ENCODE assay signal across 16 cellular contexts in the genomic region with DNA sequence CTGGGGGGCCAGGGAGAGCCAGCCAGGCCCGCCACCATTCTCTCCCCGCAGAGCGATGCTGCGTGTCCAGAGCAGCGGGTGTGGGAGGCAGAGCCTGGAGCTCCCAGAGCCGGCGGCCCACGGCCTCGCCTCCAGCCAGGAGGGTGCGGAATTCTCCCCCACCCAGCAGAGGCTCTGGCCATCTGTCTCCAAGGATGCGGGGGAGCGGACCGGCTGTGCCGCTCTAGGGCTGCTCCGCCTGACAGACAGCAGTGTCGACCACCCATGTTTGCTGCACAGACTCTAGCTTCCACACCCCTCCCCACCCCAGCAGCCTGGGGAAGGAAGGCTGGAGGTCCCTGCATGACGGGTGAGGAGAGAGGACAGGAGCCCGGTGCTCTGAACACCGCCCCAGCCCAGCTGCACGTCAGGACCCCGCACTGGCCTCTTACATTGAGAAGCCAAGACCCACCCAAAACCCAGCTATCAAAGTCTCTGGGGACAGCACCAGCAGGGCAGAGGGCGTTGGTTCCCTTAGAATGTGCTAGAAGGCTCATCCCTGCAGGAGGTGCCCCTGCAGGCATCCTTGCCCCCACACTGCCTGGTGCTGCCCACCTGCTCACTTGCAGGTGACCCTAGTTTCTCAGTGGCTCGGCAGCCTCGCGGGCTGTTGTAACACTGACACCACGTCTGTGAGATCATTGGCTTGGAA. TPM values are rescaled to one million over a fixed set of nuclear protein-coding genes. Genes with fewer than 3 reads are reported as not detected.
"Had no signal": no experiment of that assay in that cellular context is flagged by ENCODE, and none has a peak within 500 bp of the region (broad histone marks: within the 10 kb centered on the region; RNA-seq: fewer than 3 reads in every experiment).

No MANE protein-coding gene starts in this region.

- H3K27me3 ChIP-seq: pancreas had no signal

- H3K4me3 ChIP-seq: breast epithelium, esophagus muscularis mucosa, pancreas, tibial nerve had no signal

- H3K4me3 Mint-ChIP-seq: activated CD4-positive, alpha-beta T cell treated with anti-CD3 and anti-CD28 coated beads, Interleukin-2, amount 10 ng/mL, durations not matched to agents 7 days and 5 days; activated naive CD8-positive, alpha-beta T cell treated with anti-CD3 and anti-CD28 coated beads for 36 hours; memory B cell; natural killer cell treated with Interleukin-12 subunit alpha and Interleukin-12 subunit beta and Interleukin-15 and Interleukin-18, amount 100 ng/mL, for 72 hours; stimulated activated effector memory CD8-positive, alpha-beta T cell treated with anti-CD3 and anti-CD28 coated beads, Interleukin-12 subunit alpha, Interleukin-12 subunit beta, amount 100 ng/mL, for 72 hours; T-helper 17 cell had no signal

- H3K27ac ChIP-seq: breast epithelium, esophagus muscularis mucosa, pancreas, tibial nerve had no signal

- H3K27ac Mint-ChIP-seq: activated CD4-positive, alpha-beta T cell treated with anti-CD3 and anti-CD28 coated beads, Interleukin-2, amount 10 ng/mL, durations not matched to agents 7 days and 5 days; activated naive CD8-positive, alpha-beta T cell treated with anti-CD3 and anti-CD28 coated beads for 36 hours; memory B cell; natural killer cell treated with Interleukin-12 subunit alpha and Interleukin-12 subunit beta and Interleukin-15 and Interleukin-18, amount 100 ng/mL, for 72 hours; stimulated activated effector memory CD8-positive, alpha-beta T cell treated with anti-CD3 and anti-CD28 coated beads, Interleukin-12 subunit alpha, Interleukin-12 subunit beta, amount 100 ng/mL, for 72 hours; T-helper 17 cell had no signal

- H3K9me3 Mint-ChIP-seq: activated CD4-positive, alpha-beta T cell treated with anti-CD3 and anti-CD28 coated beads, Interleukin-2, amount 10 ng/mL, durations not matched to agents 7 days and 5 days; activated naive CD8-positive, alpha-beta T cell treated with anti-CD3 and anti-CD28 coated beads for 36 hours; natural killer cell treated with Interleukin-12 subunit alpha and Interleukin-12 subunit beta and Interleukin-15 and Interleukin-18, amount 100 ng/mL, for 72 hours had no signal

- H3K36me3 ChIP-seq: breast epithelium, esophagus muscularis mucosa, pancreas, tibial nerve had no signal

- H3K27me3 Mint-ChIP-seq: activated CD4-positive, alpha-beta T cell treated with anti-CD3 and anti-CD28 coated beads, Interleukin-2, amount 10 ng/mL, durations not matched to agents 7 days and 5 days; activated naive CD8-positive, alpha-beta T cell treated with anti-CD3 and anti-CD28 coated beads for 36 hours; natural killer cell treated with Interleukin-12 subunit alpha and Interleukin-12 subunit beta and Interleukin-15 and Interleukin-18, amount 100 ng/mL, for 72 hours; T-helper 17 cell had no signal

- DNase-seq: activated CD4-positive, alpha-beta T cell treated with anti-CD3 and anti-CD28 coated beads, Interleukin-2, amount 10 ng/mL, durations not matched to agents 7 days and 5 days; activated CD4-positive, CD25-positive, alpha-beta regulatory T cell; activated gamma-delta T cell; activated naive CD8-positive, alpha-beta T cell treated with anti-CD3 and anti-CD28 coated beads for 36 hours; left colon; pancreas; small intestine; T-helper 17 cell had no signal

- ATAC-seq: left colon; natural killer cell treated with Interleukin-12 subunit alpha and Interleukin-12 subunit beta and Interleukin-15 and Interleukin-18, amount 100 ng/mL, for 72 hours; pancreas; stimulated activated effector memory CD8-positive, alpha-beta T cell treated with anti-CD3 and anti-CD28 coated beads, Interleukin-12 subunit alpha, Interleukin-12 subunit beta, amount 100 ng/mL, for 72 hours; T-helper 17 cell had no signal

- H3K9me3 ChIP-seq: breast epithelium, esophagus muscularis mucosa, pancreas had no signal

- H3K4me1 Mint-ChIP-seq: activated CD4-positive, alpha-beta T cell treated with anti-CD3 and anti-CD28 coated beads, Interleukin-2, amount 10 ng/mL, durations not matched to agents 7 days and 5 days; activated naive CD8-positive, alpha-beta T cell treated with anti-CD3 and anti-CD28 coated beads for 36 hours; memory B cell; stimulated activated effector memory CD8-positive, alpha-beta T cell treated with anti-CD3 and anti-CD28 coated beads, Interleukin-12 subunit alpha, Interleukin-12 subunit beta, amount 100 ng/mL, for 72 hours; T-helper 17 cell had no signal

- H3K36me3 Mint-ChIP-seq: activated naive CD8-positive, alpha-beta T cell treated with anti-CD3 and anti-CD28 coated beads for 36 hours; memory B cell; natural killer cell treated with Interleukin-12 subunit alpha and Interleukin-12 subunit beta and Interleukin-15 and Interleukin-18, amount 100 ng/mL, for 72 hours; stimulated activated effector memory CD8-positive, alpha-beta T cell treated with anti-CD3 and anti-CD28 coated beads, Interleukin-12 subunit alpha, Interleukin-12 subunit beta, amount 100 ng/mL, for 72 hours had no signal

RNA-seq across cellular contexts. Expression of gene FCN1, which starts 29.7 kb away (rescaled TPM):
- total RNA-seq: activated CD4-positive, alpha-beta T cell treated with anti-CD3 and anti-CD28 coated beads, Interleukin-2, amount 10 ng/mL, durations not matched to agents 7 days and 5 days; activated naive CD8-positive, alpha-beta T cell treated with anti-CD3 and anti-CD28 coated beads for 36 hours; fibroblast of villous mesenchyme; natural killer cell treated with Interleukin-12 subunit alpha and Interleukin-12 subunit beta and Interleukin-15 and Interleukin-18, amount 100 ng/mL, for 72 hours; renal cortical epithelial cell had no signal
